Comparison of ENCODE assay signal across 1 cellular context in the genomic region with DNA sequence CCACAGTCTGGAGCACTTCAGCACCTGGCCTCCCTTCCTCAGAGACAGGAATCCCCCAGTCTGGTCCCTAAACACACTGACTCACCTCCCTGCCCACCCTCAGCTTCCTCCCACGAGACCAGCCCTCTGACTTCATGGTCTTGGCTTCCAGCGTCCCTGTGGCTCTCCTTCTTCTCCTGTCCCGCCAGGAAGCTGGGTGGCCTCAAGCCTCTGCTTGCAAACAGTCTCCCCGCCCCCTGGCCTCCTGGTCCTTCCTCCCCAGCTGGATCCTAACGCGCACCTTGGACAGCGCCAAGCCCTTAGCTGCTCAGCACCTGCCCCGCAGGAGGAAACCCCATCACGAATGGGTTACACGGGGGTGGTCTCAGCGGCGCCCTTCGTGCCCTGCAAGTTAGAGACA.
TF ChIP-seq lines count a peak whose summit lies in the region.

No MANE protein-coding gene starts in this region.

TF ChIP-seq in PFSK-1, 5 proteins besides CTCF, POLR2A, EP300 and RAD21:
- TF ChIP-seq SIN3A (IDR thresholded peaks at IDR 0.05; ENCODE audit: borderline replicate concordance, insufficient read depth, low read length), result no peak
- TF ChIP-seq FOXP2 (optimal IDR thresholded peaks at IDR 0.05; ENCODE audit: borderline replicate concordance, extremely low read depth, extremely low read length, insufficient read depth), result no peak
- TF ChIP-seq, protein P1, sequence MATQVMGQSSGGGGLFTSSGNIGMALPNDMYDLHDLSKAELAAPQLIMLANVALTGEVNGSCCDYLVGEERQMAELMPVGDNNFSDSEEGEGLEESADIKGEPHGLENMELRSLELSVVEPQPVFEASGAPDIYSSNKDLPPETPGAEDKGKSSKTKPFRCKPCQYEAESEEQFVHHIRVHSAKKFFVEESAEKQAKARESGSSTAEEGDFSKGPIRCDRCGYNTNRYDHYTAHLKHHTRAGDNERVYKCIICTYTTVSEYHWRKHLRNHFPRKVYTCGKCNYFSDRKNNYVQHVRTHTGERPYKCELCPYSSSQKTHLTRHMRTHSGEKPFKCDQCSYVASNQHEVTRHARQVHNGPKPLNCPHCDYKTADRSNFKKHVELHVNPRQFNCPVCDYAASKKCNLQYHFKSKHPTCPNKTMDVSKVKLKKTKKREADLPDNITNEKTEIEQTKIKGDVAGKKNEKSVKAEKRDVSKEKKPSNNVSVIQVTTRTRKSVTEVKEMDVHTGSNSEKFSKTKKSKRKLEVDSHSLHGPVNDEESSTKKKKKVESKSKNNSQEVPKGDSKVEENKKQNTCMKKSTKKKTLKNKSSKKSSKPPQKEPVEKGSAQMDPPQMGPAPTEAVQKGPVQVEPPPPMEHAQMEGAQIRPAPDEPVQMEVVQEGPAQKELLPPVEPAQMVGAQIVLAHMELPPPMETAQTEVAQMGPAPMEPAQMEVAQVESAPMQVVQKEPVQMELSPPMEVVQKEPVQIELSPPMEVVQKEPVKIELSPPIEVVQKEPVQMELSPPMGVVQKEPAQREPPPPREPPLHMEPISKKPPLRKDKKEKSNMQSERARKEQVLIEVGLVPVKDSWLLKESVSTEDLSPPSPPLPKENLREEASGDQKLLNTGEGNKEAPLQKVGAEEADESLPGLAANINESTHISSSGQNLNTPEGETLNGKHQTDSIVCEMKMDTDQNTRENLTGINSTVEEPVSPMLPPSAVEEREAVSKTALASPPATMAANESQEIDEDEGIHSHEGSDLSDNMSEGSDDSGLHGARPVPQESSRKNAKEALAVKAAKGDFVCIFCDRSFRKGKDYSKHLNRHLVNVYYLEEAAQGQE (IDR thresholded peaks at IDR 0.05; ENCODE audit: insufficient read depth in 1 of 2, low read depth in 2 of 2, low read length in 2 of 2), result peak; percentile 82 to 92
- no peak for TF ChIP-seq TAF1 (IDR thresholded peaks at IDR 0.05; ENCODE audit: borderline replicate concordance, insufficient read depth, low read length)
- TF ChIP-seq POLR2AphosphoS5 (IDR thresholded peaks at IDR 0.05; ENCODE audit: low read depth, low read length), result no peak
